20 cellular contexts compared by ENCODE assay signal in the genomic region with DNA sequence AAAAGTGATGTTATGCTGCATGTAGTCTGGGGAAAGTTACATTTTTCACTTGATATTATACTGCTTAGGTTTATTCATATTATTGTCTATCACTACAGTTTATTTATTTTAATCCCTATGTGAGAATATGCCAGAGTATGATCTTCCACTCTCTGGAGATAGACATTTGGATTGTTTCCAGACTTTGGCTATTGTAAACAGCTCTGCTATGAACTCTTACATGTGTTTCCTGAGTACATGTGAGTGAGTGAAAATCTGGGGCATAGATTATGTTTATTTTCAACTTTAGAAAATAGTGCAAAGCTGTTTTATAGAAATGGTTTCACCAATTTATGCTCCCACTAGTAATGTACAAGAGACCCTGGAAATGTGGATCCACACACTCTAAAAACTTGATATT.
"Had no signal": no experiment of that assay in that cellular context is flagged by ENCODE, and none has a peak within 500 bp of the region (broad histone marks: within the 10 kb centered on the region; RNA-seq: fewer than 3 reads in every experiment).

No MANE protein-coding gene starts in this region.

- H3K27me3 ChIP-seq: adrenal gland, colonic mucosa, foreskin keratinocyte, neutrophil, transverse colon, vagina had no signal

- H3K4me1 Mint-ChIP-seq: activated naive CD4-positive, alpha-beta T cell treated with anti-CD3 and anti-CD28 coated beads, Interleukin-2, amount 50 U/mL, for 24 hours; memory B cell; naive thymus-derived CD8-positive, alpha-beta T cell had no signal

- ATAC-seq: foreskin keratinocyte; naive thymus-derived CD8-positive, alpha-beta T cell had no signal

- H3K79me2 ChIP-seq: parathyroid adenoma had no signal

- H3K4me3 ChIP-seq: adrenal gland, colonic mucosa, transverse colon, vagina had no signal

- H3K9me3 Mint-ChIP-seq: activated naive CD4-positive, alpha-beta T cell treated with anti-CD3 and anti-CD28 coated beads, Interleukin-2, amount 50 U/mL, for 24 hours; memory B cell had no signal

- H3K4me1 ChIP-seq: colonic mucosa, transverse colon had no signal

- H3K27ac ChIP-seq: adrenal gland, colonic mucosa, foreskin keratinocyte, neutrophil, parathyroid adenoma, transverse colon, vagina, WERI-Rb-1 had no signal

- H3K4me3 Mint-ChIP-seq: activated naive CD4-positive, alpha-beta T cell treated with anti-CD3 and anti-CD28 coated beads, Interleukin-2, amount 50 U/mL, for 24 hours; memory B cell; naive thymus-derived CD8-positive, alpha-beta T cell had no signal

- DNase-seq: activated CD4-positive, alpha-beta T cell treated with anti-CD3 and anti-CD28 coated beads, Interleukin-2, amount 50 U/mL, for 48 hours; activated T-cell treated with anti-CD3 and anti-CD28 coated beads, Interleukin-2, amount 50 U/mL, for 1 hour; adrenal gland; caudate nucleus; colonic mucosa; effector CD4-positive, alpha-beta T cell; foreskin keratinocyte; glutamatergic neuron; naive thymus-derived CD8-positive, alpha-beta T cell; small intestine; stimulated activated CD4-positive, alpha-beta T cell treated with anti-CD3 and anti-CD28 coated beads, Interleukin-4, amount 100 ng/mL, for 24 hours; stimulated activated naive CD4-positive, alpha-beta T cell treated with Interleukin-2 at 50 U/mL for 16 hours; T-helper 1 cell; transverse colon; WERI-Rb-1 had no signal

- FAIRE-seq: small intestine had no signal

- H3K9me3 ChIP-seq: adrenal gland, colonic mucosa, neutrophil, vagina had no signal

- H2AFZ ChIP-seq: parathyroid adenoma had no signal

- H3K36me3 ChIP-seq: adrenal gland, colonic mucosa, neutrophil, transverse colon, vagina, WERI-Rb-1 had no signal

- H3K9ac ChIP-seq: parathyroid adenoma had no signal

- H3K36me3 Mint-ChIP-seq: activated naive CD4-positive, alpha-beta T cell treated with anti-CD3 and anti-CD28 coated beads, Interleukin-2, amount 50 U/mL, for 24 hours; memory B cell had no signal

- H3K27me3 Mint-ChIP-seq: activated naive CD4-positive, alpha-beta T cell treated with anti-CD3 and anti-CD28 coated beads, Interleukin-2, amount 50 U/mL, for 24 hours had no signal

- H3K27ac Mint-ChIP-seq: activated naive CD4-positive, alpha-beta T cell treated with anti-CD3 and anti-CD28 coated beads, Interleukin-2, amount 50 U/mL, for 24 hours; memory B cell; naive thymus-derived CD8-positive, alpha-beta T cell had no signal
